Comparison of ENCODE assay signal across 8 cellular contexts in the genomic region with DNA sequence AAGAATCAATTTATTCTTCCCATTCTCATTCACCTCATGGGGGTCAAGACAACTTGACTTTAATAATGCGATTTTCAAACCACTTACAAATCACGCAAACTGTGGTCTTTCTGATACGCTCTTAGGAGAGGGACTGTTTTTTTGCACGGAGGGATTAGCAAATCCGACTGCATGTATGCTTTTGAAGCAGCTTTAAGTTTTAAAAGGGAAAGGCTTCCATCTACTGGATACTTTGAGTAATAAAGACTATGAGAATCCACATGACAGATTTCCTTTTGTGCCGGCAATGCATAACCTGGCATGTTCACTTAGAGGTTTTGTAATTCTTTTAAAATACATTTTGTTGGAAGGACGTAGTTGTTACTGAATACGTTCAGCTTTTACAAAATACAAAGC.
A peak's percentile ranks its signal among the peaks of the same experiment; 100 is the strongest.
DNase-seq lines count a peak whose midpoint lies in the region; ATAC-seq, FAIRE-seq and TF ChIP-seq lines count a peak whose summit lies in the region.

No MANE protein-coding gene starts in this region.

- DNase-seq in D721Med (ENCODE audit: insufficient read length, low spot score), result no peak
- DNase-seq in Jurkat, Clone E6-1 (ENCODE audit: low read depth, low spot score), result peak; percentile 33
- DNase-seq in RCC 7860 (ENCODE audit: low spot score), result peak; percentile 6
- peak; percentile 42 for DNase-seq in fibroblast of pulmonary artery (ENCODE audit: low read depth)
- no peak for DNase-seq in sciatic nerve (ENCODE audit: low spot score)
- no peak for DNase-seq in NCI-H1048 (lab: John Stamatoyannopoulos, UW)
- no peak for DNase-seq in stimulated activated CD4-positive, alpha-beta T cell treated with anti-CD3 and anti-CD28 coated beads, Interleukin-2, amount 100 ng/mL, for 24 hours

- ATAC-seq in sciatic nerve (peak; percentile 26), HG03139 (IDR thresholded peaks at IDR 0.05; ENCODE audit: unreplicated experiment) (no peak)

- intact Hi-C loops in sciatic nerve (cut with DNase I), result no loop called here

- FAIRE-seq in D721Med (lab: Jason Lieb, UNC) (peak; percentile 32), RCC 7860 (lab: Jason Lieb, UNC) (no peak)

- H3K4me3 ChIP-seq in Jurkat, Clone E6-1 (ENCODE audit: low read length), result no peak overlapping the region
- H3K4me3 ChIP-seq in fibroblast of pulmonary artery (replicated peaks; ENCODE audit: low read depth, low read length), result no peak overlapping the region

- peak; percentile 64 for TF ChIP-seq CTCF in D721Med (IDR thresholded peaks at IDR 0.05; ENCODE audit: insufficient read depth, missing control alignments)
- TF ChIP-seq CTCF in fibroblast of pulmonary artery (IDR thresholded peaks at IDR 0.05; ENCODE audit: low read length, missing control alignments), result peak; percentile 11

Comparison
In these comparisons a context has a peak if more than half of its experiments do, and no peak if none do; other contexts are left out.
1. DNase-seq: peak in Jurkat, Clone E6-1 (single experiment), RCC 7860 (single experiment) and fibroblast of pulmonary artery (single experiment); none in D721Med (single experiment), sciatic nerve (single experiment), NCI-H1048 (single experiment) and stimulated activated CD4-positive, alpha-beta T cell treated with anti-CD3 and anti-CD28 coated beads, Interleukin-2, amount 100 ng/mL, for 24 hours (0 of 2).